ENCODE assay signal across 19 cellular contexts in the genomic region with DNA sequence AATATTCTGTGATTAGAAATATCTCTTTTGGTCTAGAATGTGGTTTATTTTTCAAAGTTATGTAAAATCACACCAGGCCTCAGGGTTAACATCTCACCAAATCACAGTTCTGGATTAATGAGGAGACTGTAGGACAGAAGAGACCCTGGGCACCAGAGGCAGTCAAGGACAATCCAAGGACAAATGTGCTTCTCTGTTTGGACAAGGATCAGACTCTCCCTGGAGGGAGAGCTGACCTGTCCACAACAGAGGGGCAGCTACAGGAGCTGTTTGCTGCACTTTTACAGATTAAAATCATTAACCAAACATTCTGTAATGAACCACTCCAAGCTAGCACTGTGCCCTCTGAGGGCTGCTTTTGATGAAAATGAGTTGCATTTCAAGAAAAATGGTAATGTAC.
"Had no signal": no experiment of that assay in that cellular context is flagged by ENCODE, and none has a peak within 500 bp of the region (broad histone marks: within the 10 kb centered on the region; RNA-seq: fewer than 3 reads in every experiment).

No MANE protein-coding gene starts in this region.

- FAIRE-seq: urothelium cell line had no signal

- H3K9me3 ChIP-seq: esophagus squamous epithelium, gastroesophageal sphincter, psoas muscle, stomach, thoracic aorta, transverse colon had no signal

- H3K4me2 ChIP-seq: neural progenitor cell had no signal

- H3K36me3 ChIP-seq: esophagus squamous epithelium, gastroesophageal sphincter, neural progenitor cell, stomach, thoracic aorta, transverse colon had no signal

- H3K27me3 ChIP-seq: esophagus squamous epithelium, gastroesophageal sphincter, neural progenitor cell, stomach, transverse colon had no signal

- H2AFZ ChIP-seq: neural progenitor cell had no signal

- H3K4me3 ChIP-seq: esophagus squamous epithelium, gastroesophageal sphincter, neural progenitor cell, psoas muscle, stomach, thoracic aorta, transverse colon had no signal

- H3K27ac ChIP-seq: esophagus squamous epithelium, gastroesophageal sphincter, neural progenitor cell, psoas muscle, thoracic aorta, transverse colon had no signal

- H3K4me1 ChIP-seq: esophagus squamous epithelium, gastroesophageal sphincter, neural progenitor cell, psoas muscle, transverse colon had no signal

- H3K9ac ChIP-seq: neural progenitor cell had no signal

- DNase-seq: effector memory CD4-positive, alpha-beta T cell; esophagus squamous epithelium; foreskin fibroblast; glutamatergic neuron; islet precursor cell; occipital lobe; psoas muscle; retina; stimulated activated naive CD4-positive, alpha-beta T cell; stomach; substantia nigra; transverse colon had no signal

- ATAC-seq: gastroesophageal sphincter; left lobe of liver; natural killer cell treated with Interleukin-12 subunit alpha and Interleukin-12 subunit beta and Interleukin-15 and Interleukin-18, amount 100 ng/mL, for 72 hours; psoas muscle; sciatic nerve had no signal
